19 cellular contexts compared by ENCODE assay signal in genomic region chr5:67082941-67083340, GRCh38.
"Had no signal": no experiment of that assay in that cellular context is flagged by ENCODE, and none has a peak within 500 bp of the region (broad histone marks: within the 10 kb centered on the region; RNA-seq: fewer than 3 reads in every experiment).

No MANE protein-coding gene starts in this region.

- H3K27ac Mint-ChIP-seq: dendritic cell treated with granulocyte-macrophage colony-stimulating factor and Interleukin-4, amounts not matched to agents 40 ng/mL and 50 ng/mL, for 4 days; naive thymus-derived CD4-positive, alpha-beta T cell; progenitor cell of endocrine pancreas; stimulated activated naive B cell treated with anti-CD40 and anti-IgM and Interleukin-4, amounts not matched to agents 10 μg/mL and 1 μg/mL and 100 μg/mL, for 72 hours; stimulated activated naive CD8-positive, alpha-beta T cell treated with anti-CD3 and anti-CD28 coated beads, Interleukin-15, amount 100 ng/mL, for 72 hours had no signal

- H3K4me1 ChIP-seq: testis, tibial nerve, vagina had no signal

- DNase-seq: gastrocnemius medialis; glutamatergic neuron; mesendoderm; naive thymus-derived CD4-positive, alpha-beta T cell; retina; stimulated activated CD4-positive, alpha-beta T cell treated with anti-CD3 and anti-CD28 coated beads, Interleukin-2, amount 100 ng/mL, for 24 hours; stimulated activated CD4-positive, alpha-beta T cell treated with anti-CD3 and anti-CD28 coated beads, Interleukin-4, amount 100 ng/mL, for 4 hours; stimulated activated naive B cell treated with anti-CD40 and anti-IgM and Interleukin-4, amounts not matched to agents 10 μg/mL and 1 μg/mL and 100 μg/mL, for 72 hours; stimulated activated naive CD8-positive, alpha-beta T cell treated with anti-CD3 and anti-CD28 coated beads, Interleukin-15, amount 100 ng/mL, for 72 hours; testis; upper lobe of right lung had no signal

- H3K9me3 ChIP-seq: gastrocnemius medialis, neutrophil, testis, tibial nerve, upper lobe of right lung, vagina had no signal

- H3K4me3 Mint-ChIP-seq: central memory CD8-positive, alpha-beta T cell; dendritic cell treated with granulocyte-macrophage colony-stimulating factor and Interleukin-4, amounts not matched to agents 40 ng/mL and 50 ng/mL, for 4 days; naive thymus-derived CD4-positive, alpha-beta T cell; stimulated activated naive B cell treated with anti-CD40 and anti-IgM and Interleukin-4, amounts not matched to agents 10 μg/mL and 1 μg/mL and 100 μg/mL, for 72 hours; stimulated activated naive CD8-positive, alpha-beta T cell treated with anti-CD3 and anti-CD28 coated beads, Interleukin-15, amount 100 ng/mL, for 72 hours had no signal

- ATAC-seq: esophagus mucosa; gastrocnemius medialis; naive thymus-derived CD4-positive, alpha-beta T cell; sciatic nerve; stimulated activated naive B cell treated with anti-CD40 and anti-IgM and Interleukin-4, amounts not matched to agents 10 μg/mL and 1 μg/mL and 100 μg/mL, for 72 hours; stimulated activated naive CD8-positive, alpha-beta T cell treated with anti-CD3 and anti-CD28 coated beads, Interleukin-15, amount 100 ng/mL, for 72 hours; upper lobe of right lung had no signal

- H3K4me3 ChIP-seq: gastrocnemius medialis, testis, tibial nerve, upper lobe of right lung, vagina had no signal

- H3K4me1 Mint-ChIP-seq: central memory CD8-positive, alpha-beta T cell had no signal

- H3K9me3 Mint-ChIP-seq: central memory CD8-positive, alpha-beta T cell; dendritic cell treated with granulocyte-macrophage colony-stimulating factor and Interleukin-4, amounts not matched to agents 40 ng/mL and 50 ng/mL, for 4 days; stimulated activated naive B cell treated with anti-CD40 and anti-IgM and Interleukin-4, amounts not matched to agents 10 μg/mL and 1 μg/mL and 100 μg/mL, for 72 hours; stimulated activated naive CD8-positive, alpha-beta T cell treated with anti-CD3 and anti-CD28 coated beads, Interleukin-15, amount 100 ng/mL, for 72 hours had no signal

- H3K36me3 Mint-ChIP-seq: stimulated activated naive B cell treated with anti-CD40 and anti-IgM and Interleukin-4, amounts not matched to agents 10 μg/mL and 1 μg/mL and 100 μg/mL, for 72 hours had no signal

- H3K27ac ChIP-seq: gastrocnemius medialis, neutrophil, testis, tibial nerve, upper lobe of right lung, vagina had no signal

- H3K27me3 Mint-ChIP-seq: central memory CD8-positive, alpha-beta T cell; dendritic cell treated with granulocyte-macrophage colony-stimulating factor and Interleukin-4, amounts not matched to agents 40 ng/mL and 50 ng/mL, for 4 days; naive thymus-derived CD4-positive, alpha-beta T cell; progenitor cell of endocrine pancreas; stimulated activated naive B cell treated with anti-CD40 and anti-IgM and Interleukin-4, amounts not matched to agents 10 μg/mL and 1 μg/mL and 100 μg/mL, for 72 hours; stimulated activated naive CD8-positive, alpha-beta T cell treated with anti-CD3 and anti-CD28 coated beads, Interleukin-15, amount 100 ng/mL, for 72 hours had no signal
